Comparison of ENCODE assay signal across 1 cellular context in the genomic region with DNA sequence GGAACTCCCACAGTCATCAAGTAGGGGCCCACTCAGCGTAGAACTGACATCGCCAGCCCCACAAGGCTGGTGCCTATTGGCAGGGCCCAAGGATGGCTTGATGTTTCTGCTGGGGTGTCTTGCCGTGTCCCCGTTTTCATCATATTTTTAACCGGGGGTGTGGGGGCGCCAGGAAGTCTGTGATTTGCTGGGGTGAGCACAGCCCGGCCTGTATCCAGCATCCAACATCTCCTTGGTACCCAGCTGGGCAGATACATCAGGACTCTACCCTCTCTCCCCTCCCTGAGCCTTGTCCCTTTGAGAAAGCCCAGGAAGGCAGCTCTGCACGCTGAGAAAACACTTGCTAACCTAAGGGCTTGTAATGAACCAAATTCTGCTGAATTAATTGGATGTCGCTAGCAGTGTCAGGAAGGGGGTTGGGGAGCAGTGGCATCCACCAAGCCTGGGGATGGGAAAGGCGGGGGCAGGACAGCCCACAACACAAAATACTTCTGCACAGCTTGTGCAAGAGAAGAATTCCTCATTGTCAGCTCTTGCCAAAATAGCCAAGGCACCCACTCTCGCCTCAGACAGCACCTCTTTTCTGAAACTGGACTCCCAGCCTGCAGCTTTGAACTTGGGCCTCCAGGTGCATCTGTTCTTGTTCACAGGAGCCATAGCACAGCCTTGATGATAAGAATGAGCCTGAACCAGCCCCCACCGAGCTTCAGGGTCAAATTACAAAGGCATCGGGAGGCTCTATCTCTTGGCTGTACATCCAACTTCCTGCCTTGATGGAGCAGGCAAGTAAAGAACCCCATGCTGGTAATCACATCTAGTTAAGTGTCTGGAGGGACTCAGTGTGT.
TF ChIP-seq lines count a peak whose summit lies in the region.

No MANE protein-coding gene starts in this region.

TF ChIP-seq in K562, 482 proteins besides CTCF, POLR2A, EP300 and RAD21 (continued from another document):
- TF ChIP-seq, protein P1, sequence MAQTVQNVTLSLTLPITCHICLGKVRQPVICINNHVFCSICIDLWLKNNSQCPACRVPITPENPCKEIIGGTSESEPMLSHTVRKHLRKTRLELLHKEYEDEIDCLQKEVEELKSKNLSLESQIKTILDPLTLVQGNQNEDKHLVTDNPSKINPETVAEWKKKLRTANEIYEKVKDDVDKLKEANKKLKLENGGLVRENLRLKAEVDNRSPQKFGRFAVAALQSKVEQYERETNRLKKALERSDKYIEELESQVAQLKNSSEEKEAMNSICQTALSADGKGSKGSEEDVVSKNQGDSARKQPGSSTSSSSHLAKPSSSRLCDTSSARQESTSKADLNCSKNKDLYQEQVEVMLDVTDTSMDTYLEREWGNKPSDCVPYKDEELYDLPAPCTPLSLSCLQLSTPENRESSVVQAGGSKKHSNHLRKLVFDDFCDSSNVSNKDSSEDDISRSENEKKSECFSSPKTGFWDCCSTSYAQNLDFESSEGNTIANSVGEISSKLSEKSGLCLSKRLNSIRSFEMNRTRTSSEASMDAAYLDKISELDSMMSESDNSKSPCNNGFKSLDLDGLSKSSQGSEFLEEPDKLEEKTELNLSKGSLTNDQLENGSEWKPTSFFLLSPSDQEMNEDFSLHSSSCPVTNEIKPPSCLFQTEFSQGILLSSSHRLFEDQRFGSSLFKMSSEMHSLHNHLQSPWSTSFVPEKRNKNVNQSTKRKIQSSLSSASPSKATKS (CRISPR knock-in tag; IDR thresholded peaks at IDR 0.05): no peak
- TF ChIP-seq, protein P2, sequence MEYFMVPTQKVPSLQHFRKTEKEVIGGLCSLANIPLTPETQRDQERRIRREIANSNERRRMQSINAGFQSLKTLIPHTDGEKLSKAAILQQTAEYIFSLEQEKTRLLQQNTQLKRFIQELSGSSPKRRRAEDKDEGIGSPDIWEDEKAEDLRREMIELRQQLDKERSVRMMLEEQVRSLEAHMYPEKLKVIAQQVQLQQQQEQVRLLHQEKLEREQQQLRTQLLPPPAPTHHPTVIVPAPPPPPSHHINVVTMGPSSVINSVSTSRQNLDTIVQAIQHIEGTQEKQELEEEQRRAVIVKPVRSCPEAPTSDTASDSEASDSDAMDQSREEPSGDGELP (CRISPR knock-in tag; IDR thresholded peaks at IDR 0.05; ENCODE audit: borderline replicate concordance): 0 out of 2 replicates have a peak, but pooled peaks have one; percentile 11
- TF ChIP-seq, protein P3, sequence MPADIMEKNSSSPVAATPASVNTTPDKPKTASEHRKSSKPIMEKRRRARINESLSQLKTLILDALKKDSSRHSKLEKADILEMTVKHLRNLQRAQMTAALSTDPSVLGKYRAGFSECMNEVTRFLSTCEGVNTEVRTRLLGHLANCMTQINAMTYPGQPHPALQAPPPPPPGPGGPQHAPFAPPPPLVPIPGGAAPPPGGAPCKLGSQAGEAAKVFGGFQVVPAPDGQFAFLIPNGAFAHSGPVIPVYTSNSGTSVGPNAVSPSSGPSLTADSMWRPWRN (IDR thresholded peaks at IDR 0.05; ENCODE audit: low read depth): no peak
- no peak for TF ChIP-seq RBM34 (IDR thresholded peaks at IDR 0.05; ENCODE audit: borderline replicate concordance, insufficient read depth, low read length)
- no peak for TF ChIP-seq ZNF668 (CRISPR knock-in tag; IDR thresholded peaks at IDR 0.05)
- TF ChIP-seq, protein P4, sequence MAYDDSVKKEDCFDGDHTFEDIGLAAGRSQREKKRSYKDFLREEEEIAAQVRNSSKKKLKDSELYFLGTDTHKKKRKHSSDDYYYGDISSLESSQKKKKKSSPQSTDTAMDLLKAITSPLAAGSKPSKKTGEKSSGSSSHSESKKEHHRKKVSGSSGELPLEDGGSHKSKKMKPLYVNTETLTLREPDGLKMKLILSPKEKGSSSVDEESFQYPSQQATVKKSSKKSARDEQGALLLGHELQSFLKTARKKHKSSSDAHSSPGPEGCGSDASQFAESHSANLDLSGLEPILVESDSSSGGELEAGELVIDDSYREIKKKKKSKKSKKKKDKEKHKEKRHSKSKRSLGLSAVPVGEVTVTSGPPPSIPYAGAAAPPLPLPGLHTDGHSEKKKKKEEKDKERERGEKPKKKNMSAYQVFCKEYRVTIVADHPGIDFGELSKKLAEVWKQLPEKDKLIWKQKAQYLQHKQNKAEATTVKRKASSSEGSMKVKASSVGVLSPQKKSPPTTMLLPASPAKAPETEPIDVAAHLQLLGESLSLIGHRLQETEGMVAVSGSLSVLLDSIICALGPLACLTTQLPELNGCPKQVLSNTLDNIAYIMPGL (CRISPR knock-in tag; IDR thresholded peaks at IDR 0.05): no peak
- TF ChIP-seq, protein P5, sequence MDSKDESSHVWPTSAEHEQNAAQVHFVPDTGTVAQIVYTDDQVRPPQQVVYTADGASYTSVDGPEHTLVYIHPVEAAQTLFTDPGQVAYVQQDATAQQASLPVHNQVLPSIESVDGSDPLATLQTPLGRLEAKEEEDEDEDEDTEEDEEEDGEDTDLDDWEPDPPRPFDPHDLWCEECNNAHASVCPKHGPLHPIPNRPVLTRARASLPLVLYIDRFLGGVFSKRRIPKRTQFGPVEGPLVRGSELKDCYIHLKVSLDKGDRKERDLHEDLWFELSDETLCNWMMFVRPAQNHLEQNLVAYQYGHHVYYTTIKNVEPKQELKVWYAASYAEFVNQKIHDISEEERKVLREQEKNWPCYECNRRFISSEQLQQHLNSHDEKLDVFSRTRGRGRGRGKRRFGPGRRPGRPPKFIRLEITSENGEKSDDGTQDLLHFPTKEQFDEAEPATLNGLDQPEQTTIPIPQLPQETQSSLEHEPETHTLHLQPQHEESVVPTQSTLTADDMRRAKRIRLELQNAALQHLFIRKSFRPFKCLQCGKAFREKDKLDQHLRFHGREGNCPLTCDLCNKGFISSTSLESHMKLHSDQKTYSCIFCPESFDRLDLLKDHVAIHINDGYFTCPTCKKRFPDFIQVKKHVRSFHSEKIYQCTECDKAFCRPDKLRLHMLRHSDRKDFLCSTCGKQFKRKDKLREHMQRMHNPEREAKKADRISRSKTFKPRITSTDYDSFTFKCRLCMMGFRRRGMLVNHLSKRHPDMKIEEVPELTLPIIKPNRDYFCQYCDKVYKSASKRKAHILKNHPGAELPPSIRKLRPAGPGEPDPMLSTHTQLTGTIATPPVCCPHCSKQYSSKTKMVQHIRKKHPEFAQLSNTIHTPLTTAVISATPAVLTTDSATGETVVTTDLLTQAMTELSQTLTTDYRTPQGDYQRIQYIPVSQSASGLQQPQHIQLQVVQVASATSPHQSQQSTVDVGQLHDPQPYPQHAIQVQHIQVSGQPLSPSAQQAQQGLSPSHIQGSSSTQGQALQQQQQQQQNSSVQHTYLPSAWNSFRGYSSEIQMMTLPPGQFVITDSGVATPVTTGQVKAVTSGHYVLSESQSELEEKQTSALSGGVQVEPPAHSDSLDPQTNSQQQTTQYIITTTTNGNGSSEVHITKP (IDR thresholded peaks at IDR 0.05; ENCODE audit: partially characterized antibody): peak; percentile 50
- TF ChIP-seq SMARCE1 (IDR thresholded peaks at IDR 0.05): peak; percentile 61
- peak; percentile 84 for TF ChIP-seq LEF1 (IDR thresholded peaks at IDR 0.05)
- 0 out of 2 replicates have a peak, but pooled peaks have one; percentile 19 for TF ChIP-seq EHMT2 (IDR thresholded peaks at IDR 0.05)
- TF ChIP-seq ZC3H8 (IDR thresholded peaks at IDR 0.05): no peak
- TF ChIP-seq DPF2 (IDR thresholded peaks at IDR 0.05): peak; percentile 78
